ENCODE assay signal across 8 cellular contexts in genomic region chr2:201126308-201127127, GRCh38. TPM values are rescaled to one million over a fixed set of nuclear protein-coding genes. Genes with fewer than 3 reads are reported as not detected.
DNase-seq lines count a peak whose midpoint lies in the region; ATAC-seq and TF ChIP-seq lines count a peak whose summit lies in the region.

No MANE protein-coding gene starts in this region.

- peaks cover 91% of the 10 kb centered on the region for H3K4me1 Mint-ChIP-seq in CD8-positive, alpha-beta T cell (ENCODE audit: low read depth)

- CTCF ChIA-PET in CD8-positive, alpha-beta T cell (lab: Charles Lee) = interaction anchor here (1.0 to 1.8 kb wide), 5 partner anchors 15 to 239 kb away, joined by 3 to 9 read pairs (median 4); partner anchors contain the start of gene CASP10

- H3K27ac Mint-ChIP-seq in CD8-positive, alpha-beta T cell = peak overlapping the region; percentile 97

- POLR2A ChIA-PET in CD8-positive, alpha-beta T cell (lab: Charles Lee) = interaction anchor here (1.0 to 2.0 kb wide), 6 partner anchors 32 to 252 kb away, joined by 3 to 9 read pairs (median 4); partner anchors contain the start of gene NIF3L1

- intact Hi-C loops in CD8-positive, alpha-beta T cell (cut with DNase I, micrococcal nuclease) = loop anchor here in 1 of 2 experiments (1.0 kb wide), 1 partner anchor 8 kb away; no protein-coding TSS in a partner anchor
- intact Hi-C loops in spleen (cut with DNase I; ENCODE audit: low total_unique reads) = no loop called here

- TF ChIP-seq POLR2A in spleen (IDR thresholded peaks at IDR 0.05) = no peak

- peaks cover 39% of the 10 kb centered on the region for H3K36me3 Mint-ChIP-seq in CD8-positive, alpha-beta T cell

- no peak for TF ChIP-seq CTCF in CD8-positive, alpha-beta T cell (IDR thresholded peaks at IDR 0.05)
- TF ChIP-seq CTCF in fibroblast of the aortic adventitia (IDR thresholded peaks at IDR 0.05; ENCODE audit: insufficient read depth, low read length) (no peak), spleen (IDR thresholded peaks at IDR 0.05 in 8 of 11, conservative IDR thresholded peaks at IDR 0.05 in 3 of 11) (no peak)

- H3K4me3 Mint-ChIP-seq in CD8-positive, alpha-beta T cell = peak overlapping the region; percentile 99

- 9 to 23% (median 16%) methylated on average over 9 of the region's 9 CpGs for WGBS in spleen, 5 donors

- H3K36me3 ChIP-seq in CD8-positive, alpha-beta T cell (ENCODE audit: insufficient read depth, low read length) = no peaks in the 10 kb centered on the region
- H3K36me3 ChIP-seq in spleen = peaks cover 0 to 45% (median 5%) of the 10 kb centered on the region in 6 donors

- peaks cover 90% of the 10 kb centered on the region for H3K4me1 ChIP-seq in CD8-positive, alpha-beta T cell (ENCODE audit: insufficient read depth, low read length)
- peaks cover 88 to 100% (median 99%) of the 10 kb centered on the region in 6 donors for H3K4me1 ChIP-seq in spleen

- no peaks in the 10 kb centered on the region for H3K9me3 Mint-ChIP-seq in CD8-positive, alpha-beta T cell

- no peaks in the 10 kb centered on the region for H3K27me3 Mint-ChIP-seq in CD8-positive, alpha-beta T cell (ENCODE audit: low read depth)

- peak overlapping the region; percentile 37 for H3K4me3 ChIP-seq in CD8-positive, alpha-beta T cell (ENCODE audit: low read depth, low read length)
- H3K4me3 ChIP-seq in fibroblast of the aortic adventitia (ENCODE audit: low read depth, low read length) (no peak overlapping the region), spleen (peak overlapping the region in 5 of 8 donors; percentile 32 to 81 (median 78))

- ATAC-seq in CD8-positive, alpha-beta T cell = no peak
- ATAC-seq in GM21576 (IDR thresholded peaks at IDR 0.05; ENCODE audit: unreplicated experiment) (peak; percentile 24), SK-N-SH treated with all-trans-retinoic acid at 6 μM for 48 hours (peak; percentile 40), GM19035 (IDR thresholded peaks at IDR 0.05; ENCODE audit: unreplicated experiment) (no peak)

- peak overlapping the region; percentile 59 for H3K27ac ChIP-seq in CD8-positive, alpha-beta T cell (ENCODE audit: low read depth, low read length)
- peak overlapping the region; percentile 89 to 100 (median 100) for H3K27ac ChIP-seq in spleen

- H3K27me3 ChIP-seq in CD8-positive, alpha-beta T cell (ENCODE audit: insufficient read depth, low read length) = no peaks in the 10 kb centered on the region
- no peaks in the 10 kb centered on the region for H3K27me3 ChIP-seq in spleen (replicated peaks in 1 of 7)

- DNase-seq in CD8-positive, alpha-beta T cell = no peak
- DNase-seq in fibroblast of the aortic adventitia (ENCODE audit: low read depth) = peak; percentile 60
- no peak for DNase-seq in spleen
- DNase-seq in T1000 (lab: John Stamatoyannopoulos, UW) = no peak
- no peak for DNase-seq in ecto neural progenitor cell (ENCODE audit: low spot score)

- H3K9me3 ChIP-seq in CD8-positive, alpha-beta T cell (ENCODE audit: low read length) = no peaks in the 10 kb centered on the region
- H3K9me3 ChIP-seq in spleen = no peaks in the 10 kb centered on the region

TF ChIP-seq in SK-N-SH treated with all-trans-retinoic acid at 6 μM for 48 hours, 23 proteins besides CTCF, POLR2A, EP300 and RAD21 (continues in another document):
- TF ChIP-seq CSRNP3 (CRISPR knock-in tag; IDR thresholded peaks at IDR 0.05) (peak; percentile 89), CSDC2 (CRISPR knock-in tag; IDR thresholded peaks at IDR 0.05) (peak; percentile 100), SNAI2 (CRISPR knock-in tag; IDR thresholded peaks at IDR 0.05) (peak; percentile 100), ISL1 (CRISPR knock-in tag; IDR thresholded peaks at IDR 0.05) (peak; percentile 96), ESRRG (CRISPR knock-in tag; IDR thresholded peaks at IDR 0.05) (peak; percentile 98), RARB (CRISPR knock-in tag; IDR thresholded peaks at IDR 0.05) (peak; percentile 89; the same call in 1 of the 2 replicates), TCF4 (CRISPR knock-in tag; IDR thresholded peaks at IDR 0.05; ENCODE audit: borderline replicate concordance) (peak; percentile 67; the same call in 1 of the 2 replicates), CREB5 (CRISPR knock-in tag; IDR thresholded peaks at IDR 0.05; ENCODE audit: low read depth) (peak; percentile 97), ZNF565 (CRISPR knock-in tag; conservative IDR thresholded peaks at IDR 0.05; ENCODE audit: low read depth) (peak; percentile 97), ZFP3 (CRISPR knock-in tag; IDR thresholded peaks at IDR 0.05) (peak; percentile 97), TOX (CRISPR knock-in tag; IDR thresholded peaks at IDR 0.05; ENCODE audit: borderline replicate concordance) (peak; percentile 81), PATZ1 (CRISPR knock-in tag; IDR thresholded peaks at IDR 0.05; ENCODE audit: borderline replicate concordance) (peak; percentile 92), ZFP30 (CRISPR knock-in tag; IDR thresholded peaks at IDR 0.05) (peak; percentile 72)

RNA-seq across cellular contexts. Expression of gene CFLAR, which starts 10.6 kb away (rescaled TPM):
- 100 to 1,000 TPM; 153 to 156 TPM for total RNA-seq in CD8-positive, alpha-beta T cell
- total RNA-seq in fibroblast of the aortic adventitia (ENCODE audit: low replicate concordance) (71.5 and 134 TPM in 2 replicates), spleen (100 to 1,000 TPM; 313 to 511 (median 379) TPM)
- polyA plus RNA-seq in spleen = 100 to 1,000 TPM in 1 of 3 donors, 10 to 100 TPM in 2; 64.0 to 101 (median 68.4) TPM

RNA-seq across cellular contexts. Expression of gene NDUFB3, which starts 54.7 kb away (rescaled TPM):
- total RNA-seq in CD8-positive, alpha-beta T cell = 10 to 100 TPM; 11.6 to 13.1 TPM
- total RNA-seq in fibroblast of the aortic adventitia (ENCODE audit: low replicate concordance) (70.3 and 198 TPM in 2 replicates), spleen (10 to 100 TPM; 30.0 to 91.5 (median 58.3) TPM)
- polyA plus RNA-seq in spleen = 10 to 100 TPM; 49.6 to 89.0 (median 69.5) TPM

RNA-seq across cellular contexts. Expression of gene HYCC2, which starts 55.0 kb away (rescaled TPM):
- total RNA-seq in CD8-positive, alpha-beta T cell = 10 to 100 TPM; 35.7 to 36.8 TPM
- total RNA-seq in fibroblast of the aortic adventitia (ENCODE audit: low replicate concordance) = 6.2 and 11.7 TPM in 2 replicates
- total RNA-seq in spleen = 10 to 100 TPM; 38.8 to 68.9 (median 45.0) TPM
- polyA plus RNA-seq in spleen = 10 to 100 TPM in 1 of 3 donors, 1 to 10 TPM in 2; 3.2 to 10.5 (median 6.2) TPM

RNA-seq across cellular contexts. Expression of gene CASP10, which starts 56.4 kb away (rescaled TPM):
- 10 to 100 TPM in 1 of 2 experiments, 1 to 10 TPM in 1; 9.8 to 10.4 TPM for total RNA-seq in CD8-positive, alpha-beta T cell
- 4.8 and 9.1 TPM in 2 replicates for total RNA-seq in fibroblast of the aortic adventitia (ENCODE audit: low replicate concordance)
- 10 to 100 TPM; 42.5 to 75.6 (median 55.3) TPM for total RNA-seq in spleen
- 10 to 100 TPM in 2 of 3 donors, 1 to 10 TPM in 1; 5.6 to 13.3 (median 10.2) TPM for polyA plus RNA-seq in spleen

Comparison
In these comparisons a context has a peak if more than half of its experiments do, and no peak if none do; other contexts are left out.
1. ATAC-seq: peak in GM21576 (single experiment) and SK-N-SH treated with all-trans-retinoic acid at 6 μM for 48 hours (single experiment); none in CD8-positive, alpha-beta T cell (single experiment) and GM19035 (single experiment).